14 cellular contexts compared by ENCODE assay signal in the genomic region with DNA sequence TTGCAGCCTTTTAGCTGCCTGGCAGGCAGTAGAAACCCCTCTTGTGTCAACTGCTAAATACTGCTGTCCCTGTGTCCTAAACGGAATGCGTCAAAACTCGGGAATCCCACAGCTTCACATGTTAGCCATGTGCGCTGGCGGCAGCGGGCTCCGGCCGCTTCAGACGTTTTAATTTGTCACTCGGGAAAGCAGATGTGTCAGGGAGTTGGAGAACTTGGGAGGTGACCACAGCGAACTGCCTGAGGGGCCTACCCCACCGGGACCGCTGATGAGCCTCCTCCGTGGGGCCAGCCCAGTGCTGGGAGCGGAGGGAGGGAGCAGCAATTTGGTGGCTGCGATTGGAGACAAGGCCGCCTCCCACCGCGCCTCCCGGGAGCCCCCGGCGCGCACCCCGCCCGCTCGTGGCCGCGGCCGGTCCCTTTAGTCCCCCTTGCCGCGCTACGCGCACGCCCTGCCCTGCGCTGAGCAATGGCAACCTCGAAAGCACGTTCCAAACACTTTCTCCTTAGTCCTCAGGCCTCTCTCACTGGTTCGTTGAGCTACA.
A peak's percentile ranks its signal among the peaks of the same experiment; 100 is the strongest.
DNase-seq lines count a peak whose midpoint lies in the region; ATAC-seq and TF ChIP-seq lines count a peak whose summit lies in the region.
"Had no signal": no experiment of that assay in that cellular context is flagged by ENCODE, and none has a peak within 500 bp of the region (broad histone marks: within the 10 kb centered on the region; RNA-seq: fewer than 3 reads in every experiment).

No MANE protein-coding gene starts in this region.

- peaks cover 18% of the 10 kb centered on the region for H3K27me3 ChIP-seq in endodermal cell (ENCODE audit: control insufficient read depth, insufficient read depth, low read length, poor library complexity, severe bottlenecking)
- H3K27me3 ChIP-seq in spleen (replicated peaks in 1 of 7) = peaks cover 0 to 30% (median 8%) of the 10 kb centered on the region in 7 donors
- H3K27me3 ChIP-seq: body of pancreas had no signal

- peaks cover 5% of the 10 kb centered on the region for H3K4me1 Mint-ChIP-seq in stimulated activated naive CD8-positive, alpha-beta T cell treated with anti-CD3 and anti-CD28 coated beads, Interleukin-15, amount 100 ng/mL, for 72 hours
- peaks cover 3% of the 10 kb centered on the region for H3K4me1 Mint-ChIP-seq in endodermal cell
- peaks cover 12% of the 10 kb centered on the region for H3K4me1 Mint-ChIP-seq in mesothelial cell of epicardium

- intact Hi-C loops in spleen (cut with DNase I; ENCODE audit: low total_unique reads) = no loop called here

- WGBS in endodermal cell (ENCODE audit: insufficient coverage in 1 of 2, insufficient read length in 1 of 2), 2 experiments = 58 to 73% methylated on average over 33 to 38 of the region's 38 CpGs
- 51 to 74% (median 58%) methylated on average over 27 to 38 of the region's 38 CpGs for WGBS in spleen, 5 donors

- H3K27ac Mint-ChIP-seq in stimulated activated naive CD8-positive, alpha-beta T cell treated with anti-CD3 and anti-CD28 coated beads, Interleukin-15, amount 100 ng/mL, for 72 hours = no peak overlapping the region
- H3K27ac Mint-ChIP-seq in endodermal cell (no peak overlapping the region), mesothelial cell of epicardium (no peak overlapping the region)
- H3K27ac Mint-ChIP-seq: stimulated activated naive CD8-positive, alpha-beta T cell treated with anti-CD3 and anti-CD28 coated beads, Interleukin-15, Interleukin-2, amounts not matched to agents 100 ng/mL and 50 ng/mL, for 24 hours had no signal

- no peak for DNase-seq in stimulated activated naive CD8-positive, alpha-beta T cell treated with anti-CD3 and anti-CD28 coated beads, Interleukin-15, amount 100 ng/mL, for 72 hours
- no peak for DNase-seq in stimulated activated naive CD8-positive, alpha-beta T cell treated with anti-CD3 and anti-CD28 coated beads, Interleukin-15, Interleukin-2, amounts not matched to agents 100 U/mL and 50 U/mL, for 24 hours
- DNase-seq in endodermal cell (peak; percentile 70), mesothelial cell of epicardium (ENCODE audit: low spot score in 2 of 2, unreplicated experiment in 2 of 2) (no peak), spleen (no peak), SK-N-DZ (ENCODE audit: low spot score) (no peak), NCI-H524 treated with DMSO at 0.1 percent for 48 hours (lab: John Stamatoyannopoulos, UW) (no peak)
- DNase-seq: activated CD4-positive, alpha-beta T cell treated with anti-CD3 and anti-CD28 coated beads, Interleukin-2, amount 50 U/mL, for 48 hours; body of pancreas; Caco-2; SHP77 treated with DMSO at 0.1 percent for 48 hours had no signal

- H3K36me3 Mint-ChIP-seq in endodermal cell (ENCODE audit: low read depth) (no peaks in the 10 kb centered on the region), mesothelial cell of epicardium (no peaks in the 10 kb centered on the region)

- H3K9me3 Mint-ChIP-seq in stimulated activated naive CD8-positive, alpha-beta T cell treated with anti-CD3 and anti-CD28 coated beads, Interleukin-15, amount 100 ng/mL, for 72 hours = no peaks in the 10 kb centered on the region
- H3K9me3 Mint-ChIP-seq in endodermal cell (no peaks in the 10 kb centered on the region), mesothelial cell of epicardium (no peaks in the 10 kb centered on the region)
- H3K9me3 Mint-ChIP-seq: stimulated activated naive CD8-positive, alpha-beta T cell treated with anti-CD3 and anti-CD28 coated beads, Interleukin-15, Interleukin-2, amounts not matched to agents 100 ng/mL and 50 ng/mL, for 24 hours had no signal

- H3K36me3 ChIP-seq in endodermal cell (ENCODE audit: control insufficient read depth, insufficient read depth, low read length) (no peaks in the 10 kb centered on the region), spleen (no peaks in the 10 kb centered on the region)

- TF ChIP-seq CTCF in endodermal cell (conservative IDR thresholded peaks at IDR 0.05) = no peak
- TF ChIP-seq CTCF in mesothelial cell of epicardium (IDR thresholded peaks at IDR 0.05; ENCODE audit: unreplicated experiment) = no peak
- TF ChIP-seq CTCF in spleen (IDR thresholded peaks at IDR 0.05 in 8 of 11, conservative IDR thresholded peaks at IDR 0.05 in 3 of 11) = no peak

- H3K27ac ChIP-seq in endodermal cell (ENCODE audit: low read depth, low read length) (no peak overlapping the region), spleen (no peak overlapping the region)
- H3K27ac ChIP-seq: A549, body of pancreas had no signal

- H3K9me3 ChIP-seq in endodermal cell (ENCODE audit: control insufficient read depth, low read length) (no peaks in the 10 kb centered on the region), spleen (no peaks in the 10 kb centered on the region)
- H3K9me3 ChIP-seq: A549, body of pancreas, Caco-2 had no signal

- no peak overlapping the region for H3K4me3 Mint-ChIP-seq in stimulated activated naive CD8-positive, alpha-beta T cell treated with anti-CD3 and anti-CD28 coated beads, Interleukin-15, amount 100 ng/mL, for 72 hours
- H3K4me3 Mint-ChIP-seq in endodermal cell = peak overlapping the region; percentile 42
- peak overlapping the region; percentile 53 for H3K4me3 Mint-ChIP-seq in mesothelial cell of epicardium
- H3K4me3 Mint-ChIP-seq: stimulated activated naive CD8-positive, alpha-beta T cell treated with anti-CD3 and anti-CD28 coated beads, Interleukin-15, Interleukin-2, amounts not matched to agents 100 ng/mL and 50 ng/mL, for 24 hours had no signal

- no peak for TF ChIP-seq POLR2A in spleen (IDR thresholded peaks at IDR 0.05)

- peaks cover 5% of the 10 kb centered on the region for H3K27me3 Mint-ChIP-seq in stimulated activated naive CD8-positive, alpha-beta T cell treated with anti-CD3 and anti-CD28 coated beads, Interleukin-15, amount 100 ng/mL, for 72 hours
- H3K27me3 Mint-ChIP-seq in endodermal cell (ENCODE audit: insufficient read depth) = peaks cover 36% of the 10 kb centered on the region
- H3K27me3 Mint-ChIP-seq in mesothelial cell of epicardium (ENCODE audit: low read depth) = peaks cover 37% of the 10 kb centered on the region
- H3K27me3 Mint-ChIP-seq: stimulated activated naive CD8-positive, alpha-beta T cell treated with anti-CD3 and anti-CD28 coated beads, Interleukin-15, Interleukin-2, amounts not matched to agents 100 ng/mL and 50 ng/mL, for 24 hours had no signal

- H3K4me1 ChIP-seq in endodermal cell (ENCODE audit: control insufficient read depth, insufficient read depth, low read length) (no peaks in the 10 kb centered on the region), spleen (peaks cover 0 to 8% (median 0%) of the 10 kb centered on the region in 6 donors)
- H3K4me1 ChIP-seq: A549, Caco-2 had no signal

- H3K9ac ChIP-seq in endodermal cell (ENCODE audit: extremely low read depth, low read length, poor library complexity, severe bottlenecking) = no peak overlapping the region

- ATAC-seq in stimulated activated naive CD8-positive, alpha-beta T cell treated with anti-CD3 and anti-CD28 coated beads, Interleukin-15, amount 100 ng/mL, for 72 hours = peak; percentile 57
- ATAC-seq in stimulated activated naive CD8-positive, alpha-beta T cell treated with anti-CD3 and anti-CD28 coated beads, Interleukin-15, Interleukin-2, amounts not matched to agents 100 U/mL and 50 U/mL, for 24 hours = no peak
- ATAC-seq in GM21381 (IDR thresholded peaks at IDR 0.05; ENCODE audit: unreplicated experiment) = no peak
- ATAC-seq: A549, body of pancreas had no signal

- H3K4me3 ChIP-seq in endodermal cell (ENCODE audit: low read length) (no peak overlapping the region), spleen (peak overlapping the region in 1 of 8 donors; percentile 24)
- H3K4me3 ChIP-seq: A549, body of pancreas had no signal

Comparison
In these comparisons a context has a peak if more than half of its experiments do, and no peak if none do; other contexts are left out.
1. H3K4me3 Mint-ChIP-seq: peak in endodermal cell (single experiment) and mesothelial cell of epicardium (single experiment); none in stimulated activated naive CD8-positive, alpha-beta T cell treated with anti-CD3 and anti-CD28 coated beads, Interleukin-15, amount 100 ng/mL, for 72 hours (0 of 2).